Comparison of ENCODE assay signal across 8 cellular contexts in genomic region chr15:74616020-74616939, GRCh38. TPM values are rescaled to one million over a fixed set of nuclear protein-coding genes. Genes with fewer than 3 reads are reported as not detected.
DNase-seq lines count a peak whose midpoint lies in the region; ATAC-seq, FAIRE-seq and TF ChIP-seq lines count a peak whose summit lies in the region.

No MANE protein-coding gene starts in this region.

- in situ Hi-C loops in mammary epithelial cell (cut with MboI; ENCODE audit: low sequenced_read_pairs in 2 of 2): no loop called here

- peak; percentile 0 for ATAC-seq in GM18505 (IDR thresholded peaks at IDR 0.05; ENCODE audit: unreplicated experiment)

- H3K27me3 Mint-ChIP-seq in IgD-negative memory B cell: no peaks in the 10 kb centered on the region

- peaks cover 38% of the 10 kb centered on the region for H3K4me1 ChIP-seq in mammary epithelial cell (ENCODE audit: insufficient read depth, low read length)
- peaks cover 18 to 25% of the 10 kb centered on the region in 2 donors for H3K4me1 ChIP-seq in kidney (ENCODE audit: control insufficient read depth in 1 of 2, insufficient read depth in 1 of 2, low read depth in 1 of 2, low read length in 2 of 2)

- H3K4me2 ChIP-seq in mammary epithelial cell (ENCODE audit: insufficient read depth, low read depth, low read length): peak overlapping the region; percentile 94

- peak overlapping the region; percentile 92 for H2AFZ ChIP-seq in mammary epithelial cell (ENCODE audit: low read depth, low read length)

- H3K79me2 ChIP-seq in mammary epithelial cell (ENCODE audit: insufficient read depth, low read length): peaks cover 63% of the 10 kb centered on the region

- H3K27ac ChIP-seq in WERI-Rb-1: peak overlapping the region; percentile 91
- peak overlapping the region; percentile 86 for H3K27ac ChIP-seq in mammary epithelial cell (ENCODE audit: insufficient read depth, low read depth, low read length)
- peak overlapping the region; percentile 94 to 96 for H3K27ac ChIP-seq in kidney (ENCODE audit: low read depth in 2 of 2, low read length in 2 of 2)

- WGBS in mammary epithelial cell (ENCODE audit: low coverage, missing lambda C conversion rate): 2% methylated on average over 23 of the region's 41 CpGs

- dilution Hi-C loops in mammary epithelial cell (cut with HindIII; ENCODE audit: low sequenced_read_pairs): no loop called here

- peaks cover 4% of the 10 kb centered on the region for H3K36me3 Mint-ChIP-seq in IgD-negative memory B cell

- peak overlapping the region; percentile 93 for H3K4me3 ChIP-seq in WERI-Rb-1 (ENCODE audit: low read depth, low read length)
- H3K4me3 ChIP-seq in mammary epithelial cell (replicated peaks in 1 of 3; ENCODE audit: insufficient read depth in 1 of 3, low read depth in 2 of 3, low read length in 3 of 3): peak overlapping the region; percentile 89 to 93 (median 91)
- peak overlapping the region; percentile 83 to 97 for H3K4me3 ChIP-seq in kidney (ENCODE audit: low read length in 2 of 2)

- TSS peak; percentile 62 for BruUV-seq in mammary epithelial cell (replicated peaks; lab: Mats Ljungman, UMichigan)

- CTCF ChIA-PET in mammary epithelial cell (lab: Charles Lee; ENCODE audit: low non-redundant PET): interaction anchor here (0.5 to 0.7 kb wide), 5 partner anchors 68 to 376 kb away, joined by 3 to 9 read pairs (median 3); no protein-coding TSS in a partner anchor

- H3K9ac ChIP-seq in mammary epithelial cell (ENCODE audit: insufficient read depth, low read length): peak overlapping the region; percentile 98
- H3K9ac ChIP-seq in kidney (ENCODE audit: low read length in 2 of 2): peak overlapping the region; percentile 97 to 99

- peak overlapping the region; percentile 93 to 98 (median 96) for H3K4me3 Mint-ChIP-seq in IgD-negative memory B cell

- peak overlapping the region; percentile 95 to 99 (median 96) for H3K27ac Mint-ChIP-seq in IgD-negative memory B cell

- H3K4me1 Mint-ChIP-seq in IgD-negative memory B cell: peaks cover 28 to 33% (median 31%) of the 10 kb centered on the region in 3 donors

- intact Hi-C loops in mammary epithelial cell (cut with micrococcal nuclease): loop anchor here (1.0 kb wide), 1 partner anchor 155 kb away; the partner anchor contains the start of gene UBL7
- intact Hi-C loops in kidney (cut with DNase I): no loop called here

- no peaks in the 10 kb centered on the region for H4K20me1 ChIP-seq in mammary epithelial cell (ENCODE audit: insufficient read depth, low read length)

- H3K27me3 ChIP-seq in WERI-Rb-1 (ENCODE audit: insufficient read depth, low read depth, severe bottlenecking) (no peaks in the 10 kb centered on the region), mammary epithelial cell (ENCODE audit: insufficient read depth, low read length) (no peaks in the 10 kb centered on the region)

- peak; percentile 18 for TF ChIP-seq POLR2A in GM18505 (IDR thresholded peaks at IDR 0.05; ENCODE audit: borderline replicate concordance, extremely low read depth, insufficient read depth, insufficient read length)

- peaks cover 24% of the 10 kb centered on the region for H3K36me3 ChIP-seq in WERI-Rb-1
- peaks cover 12% of the 10 kb centered on the region for H3K36me3 ChIP-seq in mammary epithelial cell (ENCODE audit: insufficient read depth, low read length)
- peaks cover 16 to 24% of the 10 kb centered on the region in 2 donors for H3K36me3 ChIP-seq in kidney (ENCODE audit: control insufficient read depth in 1 of 2, insufficient read depth in 2 of 2, low read length in 2 of 2)

- DNase-seq in WERI-Rb-1 (peak; percentile 30), mammary epithelial cell (peak; percentile 67), kidney (peak; percentile 93), cerebellum (ENCODE audit: low spot score) (no peak), iPS-NIHi11 (ENCODE audit: low spot score) (no peak)
- peak; percentile 78 for DNase-seq in stimulated activated CD4-positive, alpha-beta T cell treated with anti-CD3 and anti-CD28 coated beads, Interleukin-15, amount 100 ng/mL, for 24 hours

- no peak for FAIRE-seq in kidney (lab: Jason Lieb, UNC)

- H3K9me3 Mint-ChIP-seq in IgD-negative memory B cell: no peaks in the 10 kb centered on the region

- H3K9me3 ChIP-seq in WERI-Rb-1 (ENCODE audit: severe bottlenecking) (no peaks in the 10 kb centered on the region), mammary epithelial cell (replicated peaks; ENCODE audit: insufficient read depth, low read length) (no peaks in the 10 kb centered on the region), kidney (ENCODE audit: control insufficient read depth in 1 of 2, low read length in 2 of 2) (no peaks in the 10 kb centered on the region)

- TF ChIP-seq CTCF in WERI-Rb-1 (IDR thresholded peaks at IDR 0.05; ENCODE audit: low read depth, low read length): no peak
- no peak for TF ChIP-seq CTCF in mammary epithelial cell (conservative IDR thresholded peaks at IDR 0.05 in 1 of 2, IDR thresholded peaks at IDR 0.05 in 1 of 2; ENCODE audit: extremely low read depth in 1 of 2, insufficient read depth in 1 of 2, low read depth in 1 of 2, low read length in 2 of 2)
- TF ChIP-seq CTCF in kidney (IDR thresholded peaks at IDR 0.05; ENCODE audit: borderline replicate concordance, extremely low read depth, insufficient read depth): no peak

RNA-seq across cellular contexts. Expression of gene CLK3, which starts 0.6 kb away (rescaled TPM):
- polyA plus RNA-seq in IgD-negative memory B cell (86.2 TPM), mammary epithelial cell (66.0 TPM), kidney (ENCODE audit: insufficient read depth, low read depth, low replicate concordance) (54.1 TPM)
- total RNA-seq in mammary epithelial cell (10 to 100 TPM; 52.7 to 58.7 TPM), kidney (66.3 TPM), cerebellum (37.6 TPM)
- polyA minus RNA-seq in mammary epithelial cell: 155 TPM

Comparison
In these comparisons a context has a peak if more than half of its experiments do, and no peak if none do; other contexts are left out.
1. DNase-seq: peak in WERI-Rb-1 (single experiment), mammary epithelial cell (single experiment), kidney (single experiment) and stimulated activated CD4-positive, alpha-beta T cell treated with anti-CD3 and anti-CD28 coated beads, Interleukin-15, amount 100 ng/mL, for 24 hours (single experiment); none in cerebellum (single experiment) and iPS-NIHi11 (single experiment).
2. Peak in every context shown above with its lines, with median percentiles within 50 percentile points of each other: H3K27ac ChIP-seq and H3K4me3 ChIP-seq.